ENCODE assay signal across 19 cellular contexts in genomic region chr4:94642561-94642866, GRCh38.
A peak's percentile ranks its signal among the peaks of the same experiment; 100 is the strongest.
DNase-seq lines count a peak whose midpoint lies in the region; ATAC-seq, FAIRE-seq and TF ChIP-seq lines count a peak whose summit lies in the region.
"Had no signal": no experiment of that assay in that cellular context is flagged by ENCODE, and none has a peak within 500 bp of the region (broad histone marks: within the 10 kb centered on the region; RNA-seq: fewer than 3 reads in every experiment).

No MANE protein-coding gene starts in this region.

- H3K4me3 ChIP-seq in WERI-Rb-1 (ENCODE audit: low read depth, low read length) (no peak overlapping the region), fibroblast of villous mesenchyme (ENCODE audit: low read depth, low read length) (no peak overlapping the region), gastrocnemius medialis (no peak overlapping the region)
- H3K4me3 ChIP-seq: esophagus muscularis mucosa, upper lobe of right lung had no signal

- no peak for FAIRE-seq in H54 (lab: Jason Lieb, UNC)

- TF ChIP-seq CTCF in WERI-Rb-1 (IDR thresholded peaks at IDR 0.05; ENCODE audit: low read depth, low read length) (no peak), fibroblast of villous mesenchyme (IDR thresholded peaks at IDR 0.05; ENCODE audit: insufficient read depth, low read depth, low read length) (no peak), gastrocnemius medialis (IDR thresholded peaks at IDR 0.05 in 4 of 5, conservative IDR thresholded peaks at IDR 0.05 in 1 of 5) (no peak)

- H3K9me3 ChIP-seq in WERI-Rb-1 (ENCODE audit: severe bottlenecking): no peaks in the 10 kb centered on the region
- no peaks in the 10 kb centered on the region for H3K9me3 ChIP-seq in gastrocnemius medialis
- H3K9me3 ChIP-seq: esophagus muscularis mucosa, upper lobe of right lung had no signal

- intact Hi-C loops in gastrocnemius medialis (cut with DNase I; ENCODE audit: low total_unique reads): no loop called here

- peak; percentile 48 to 64 for ATAC-seq in gastrocnemius medialis
- ATAC-seq: left colon, upper lobe of right lung had no signal

- no peaks in the 10 kb centered on the region for H3K36me3 ChIP-seq in WERI-Rb-1
- no peaks in the 10 kb centered on the region for H3K36me3 ChIP-seq in gastrocnemius medialis

- TF ChIP-seq POLR2A in gastrocnemius medialis (IDR thresholded peaks at IDR 0.05) (no peak), H54 (IDR thresholded peaks at IDR 0.05; ENCODE audit: low read depth, low read length) (no peak)

- H3K27me3 ChIP-seq in WERI-Rb-1 (ENCODE audit: insufficient read depth, low read depth, severe bottlenecking) (no peaks in the 10 kb centered on the region), gastrocnemius medialis (no peaks in the 10 kb centered on the region)
- H3K27me3 ChIP-seq: esophagus muscularis mucosa, upper lobe of right lung had no signal

- H3K27ac ChIP-seq in WERI-Rb-1 (no peak overlapping the region), gastrocnemius medialis (no peak overlapping the region)
- H3K27ac ChIP-seq: esophagus muscularis mucosa, upper lobe of right lung had no signal

- H3K4me1 ChIP-seq in gastrocnemius medialis: peaks cover 0 to 3% of the 10 kb centered on the region in 2 donors
- H3K4me1 ChIP-seq: esophagus muscularis mucosa, upper lobe of right lung had no signal

- peak; percentile 35 for DNase-seq in LHCN-M2 (ENCODE audit: low read depth)
- peak; percentile 72 for DNase-seq in WERI-Rb-1
- DNase-seq in fibroblast of villous mesenchyme (ENCODE audit: low read depth): peak; percentile 43
- DNase-seq in gastrocnemius medialis: no peak
- no peak for DNase-seq in AG20443 (ENCODE audit: low spot score)
- DNase-seq in H54 (ENCODE audit: insufficient read length, low spot score): no peak
- no peak for DNase-seq in activated CD4-positive, alpha-beta T cell treated with anti-CD3 and anti-CD28 coated beads for 4 hours
- no peak for DNase-seq in NCI-H1694 treated with DMSO at 0.1 percent for 48 hours (lab: John Stamatoyannopoulos, UW)
- DNase-seq: activated CD4-positive, CD25-positive, alpha-beta regulatory T cell treated with anti-CD3 and anti-CD28 coated beads, Interleukin-2, amount 50 U/mL, for 72 hours; activated gamma-delta T cell; aorta; C1 segment of cervical spinal cord; DMS79 treated with DMSO at 0.1 percent for 48 hours; hypothalamus; left colon; NK-92 treated with Interleukin-12 subunit alpha and Interleukin-12 subunit beta, amount 100 ng/mL, for 24 hours; stimulated activated naive CD4-positive, alpha-beta T cell treated with Interleukin-2 at 50 U/mL for 16 hours; upper lobe of right lung had no signal

- in situ Hi-C loops in gastrocnemius medialis (cut with MboI; ENCODE audit: low sequenced_read_pairs in 4 of 4): loop anchor here in 1 of 4 donors (25.0 kb wide), 1 partner anchor 470 kb away; no protein-coding TSS in a partner anchor

Comparison
In these comparisons a context has a peak if more than half of its experiments do, and no peak if none do; other contexts are left out.
1. DNase-seq: peak in LHCN-M2 (single experiment), WERI-Rb-1 (single experiment) and fibroblast of villous mesenchyme (single experiment); none in gastrocnemius medialis (0 of 2), AG20443 (single experiment), H54 (single experiment), activated CD4-positive, alpha-beta T cell treated with anti-CD3 and anti-CD28 coated beads for 4 hours (0 of 2) and NCI-H1694 treated with DMSO at 0.1 percent for 48 hours (single experiment).